Comparison of ENCODE assay signal across 1 cellular context in the genomic region with DNA sequence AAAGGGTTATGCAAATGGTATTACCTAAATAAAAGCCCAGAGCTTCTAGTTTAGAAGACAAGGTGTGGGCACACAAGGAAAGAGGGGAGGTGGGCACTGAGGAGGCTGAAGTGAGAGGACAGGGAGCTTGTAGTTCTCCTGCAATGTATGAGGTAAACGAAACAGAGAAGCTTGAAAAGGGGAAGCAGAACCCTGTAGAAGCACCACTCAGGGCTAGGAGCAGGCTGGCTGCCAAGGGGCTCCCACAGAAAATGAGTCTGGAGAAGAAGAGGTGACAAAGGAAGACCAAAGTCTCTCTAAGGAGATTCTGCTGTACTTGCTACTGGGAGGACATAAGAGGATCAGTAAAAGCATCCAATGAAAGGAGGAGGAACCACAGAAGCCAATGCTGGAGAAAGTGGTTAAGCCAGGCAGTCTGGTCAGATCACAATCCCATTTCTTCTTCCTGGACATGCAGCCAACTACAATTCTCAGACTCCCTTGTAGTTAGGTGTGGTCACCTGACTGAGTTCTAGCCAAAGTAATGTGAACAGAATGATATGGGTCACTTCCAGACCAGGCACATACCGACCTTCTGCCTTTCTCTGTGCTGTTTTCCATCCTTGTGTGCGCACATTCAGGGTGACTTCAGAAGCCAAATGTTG.
TF ChIP-seq lines count a peak whose summit lies in the region.

No MANE protein-coding gene starts in this region.

TF ChIP-seq in GM12878, 131 proteins besides CTCF, POLR2A, EP300 and RAD21 (continued from another document):
- TF ChIP-seq MTA2 (IDR thresholded peaks at IDR 0.05; ENCODE audit: low read depth) (peak; percentile 16; the same call in 1 of the 2 replicates), IRF4 (IDR thresholded peaks at IDR 0.05; ENCODE audit: low read depth, low read length) (0 out of 2 replicates have a peak, but pooled peaks have one; percentile 19), MTA3 (IDR thresholded peaks at IDR 0.05; ENCODE audit: borderline replicate concordance, low read length) (no peak), EED (IDR thresholded peaks at IDR 0.05; ENCODE audit: low read depth) (peak; percentile 87), SMC3 (IDR thresholded peaks at IDR 0.05; ENCODE audit: borderline replicate concordance, low read length) (no peak), ATF7 (IDR thresholded peaks at IDR 0.05; ENCODE audit: low read depth) (0 out of 2 replicates have a peak, but pooled peaks have one; percentile 44), DPF2 (IDR thresholded peaks at IDR 0.05) (peak; percentile 24; the same call in 1 of the 2 replicates), HDGF (IDR thresholded peaks at IDR 0.05) (no peak), JUND (IDR thresholded peaks at IDR 0.05; ENCODE audit: low read depth, low read length) (no peak), IKZF1 (conservative IDR thresholded peaks at IDR 0.05) (peak; percentile 76), SPI1 (IDR thresholded peaks at IDR 0.05; ENCODE audit: borderline replicate concordance, insufficient read depth, low read depth, low read length) (peak; percentile 76), IKZF2 (IDR thresholded peaks at IDR 0.05) (peak; percentile 84 to 85)
- TF ChIP-seq, protein P1, sequence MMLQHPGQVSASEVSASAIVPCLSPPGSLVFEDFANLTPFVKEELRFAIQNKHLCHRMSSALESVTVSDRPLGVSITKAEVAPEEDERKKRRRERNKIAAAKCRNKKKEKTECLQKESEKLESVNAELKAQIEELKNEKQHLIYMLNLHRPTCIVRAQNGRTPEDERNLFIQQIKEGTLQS (IDR thresholded peaks at IDR 0.05; ENCODE audit: borderline replicate concordance, extremely low read depth, low read depth, low read length): no peak
- TF ChIP-seq, protein P2, sequence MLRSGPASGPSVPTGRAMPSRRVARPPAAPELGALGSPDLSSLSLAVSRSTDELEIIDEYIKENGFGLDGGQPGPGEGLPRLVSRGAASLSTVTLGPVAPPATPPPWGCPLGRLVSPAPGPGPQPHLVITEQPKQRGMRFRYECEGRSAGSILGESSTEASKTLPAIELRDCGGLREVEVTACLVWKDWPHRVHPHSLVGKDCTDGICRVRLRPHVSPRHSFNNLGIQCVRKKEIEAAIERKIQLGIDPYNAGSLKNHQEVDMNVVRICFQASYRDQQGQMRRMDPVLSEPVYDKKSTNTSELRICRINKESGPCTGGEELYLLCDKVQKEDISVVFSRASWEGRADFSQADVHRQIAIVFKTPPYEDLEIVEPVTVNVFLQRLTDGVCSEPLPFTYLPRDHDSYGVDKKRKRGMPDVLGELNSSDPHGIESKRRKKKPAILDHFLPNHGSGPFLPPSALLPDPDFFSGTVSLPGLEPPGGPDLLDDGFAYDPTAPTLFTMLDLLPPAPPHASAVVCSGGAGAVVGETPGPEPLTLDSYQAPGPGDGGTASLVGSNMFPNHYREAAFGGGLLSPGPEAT (IDR thresholded peaks at IDR 0.05; ENCODE audit: low read depth): peak; percentile 75
- TF ChIP-seq, protein P3, sequence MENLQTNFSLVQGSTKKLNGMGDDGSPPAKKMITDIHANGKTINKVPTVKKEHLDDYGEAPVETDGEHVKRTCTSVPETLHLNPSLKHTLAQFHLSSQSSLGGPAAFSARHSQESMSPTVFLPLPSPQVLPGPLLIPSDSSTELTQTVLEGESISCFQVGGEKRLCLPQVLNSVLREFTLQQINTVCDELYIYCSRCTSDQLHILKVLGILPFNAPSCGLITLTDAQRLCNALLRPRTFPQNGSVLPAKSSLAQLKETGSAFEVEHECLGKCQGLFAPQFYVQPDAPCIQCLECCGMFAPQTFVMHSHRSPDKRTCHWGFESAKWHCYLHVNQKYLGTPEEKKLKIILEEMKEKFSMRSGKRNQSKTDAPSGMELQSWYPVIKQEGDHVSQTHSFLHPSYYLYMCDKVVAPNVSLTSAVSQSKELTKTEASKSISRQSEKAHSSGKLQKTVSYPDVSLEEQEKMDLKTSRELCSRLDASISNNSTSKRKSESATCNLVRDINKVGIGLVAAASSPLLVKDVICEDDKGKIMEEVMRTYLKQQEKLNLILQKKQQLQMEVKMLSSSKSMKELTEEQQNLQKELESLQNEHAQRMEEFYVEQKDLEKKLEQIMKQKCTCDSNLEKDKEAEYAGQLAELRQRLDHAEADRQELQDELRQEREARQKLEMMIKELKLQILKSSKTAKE (IDR thresholded peaks at IDR 0.05; ENCODE audit: low read depth, poor library complexity, severe bottlenecking): no peak
